Comparison of ENCODE assay signal across 20 cellular contexts in the genomic region with DNA sequence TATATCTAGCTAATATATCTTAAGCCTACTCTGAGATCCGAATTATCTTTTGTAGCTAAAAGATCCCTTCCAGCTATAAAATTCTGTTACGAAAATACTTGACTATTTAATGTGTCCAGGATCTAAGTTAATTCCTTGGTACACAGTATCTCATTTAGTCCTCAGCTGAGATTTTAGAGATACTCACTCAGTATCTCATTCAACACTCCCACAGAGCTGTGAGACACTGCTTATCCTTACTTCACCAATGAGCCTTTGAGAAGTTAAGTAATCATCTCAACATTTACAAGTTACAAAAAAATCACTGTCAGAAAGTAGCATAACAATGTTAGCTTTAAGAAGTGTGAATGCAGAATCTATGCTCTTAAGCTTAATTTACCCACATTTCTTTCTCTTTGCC.
"Had no signal": no experiment of that assay in that cellular context is flagged by ENCODE, and none has a peak within 500 bp of the region (broad histone marks: within the 10 kb centered on the region; RNA-seq: fewer than 3 reads in every experiment).

No MANE protein-coding gene starts in this region.

- H3K36me3 ChIP-seq: breast epithelium had no signal

- H3K4me1 Mint-ChIP-seq: activated B cell treated with CpG ODN at 0.5 μM for 24 hours; activated CD4-positive, alpha-beta T cell treated with anti-CD3 and anti-CD28 coated beads, Interleukin-2, amount 10 ng/mL, durations not matched to agents 7 days and 5 days had no signal

- H3K4me3 Mint-ChIP-seq: activated B cell treated with CpG ODN at 0.5 μM for 24 hours; activated CD4-positive, alpha-beta memory T cell treated with anti-CD3 and anti-CD28 coated beads for 36 hours; activated CD4-positive, alpha-beta T cell treated with anti-CD3 and anti-CD28 coated beads, Interleukin-2, amount 10 ng/mL, durations not matched to agents 7 days and 5 days; activated naive CD4-positive, alpha-beta T cell treated with anti-CD3 and anti-CD28 coated beads for 36 hours; activated naive CD8-positive, alpha-beta T cell; activated T-cell treated with anti-CD3 and anti-CD28 coated beads, Interleukin-2, amount 50 U/mL, for 4 hours; T-helper 1 cell treated with Interleukin-12 subunit alpha and Interleukin-12 subunit beta and Interleukin-4 antibody, amounts not matched to agents 30 μg/mL and 1 μg/mL, for 36 hours had no signal

- H3K4me3 ChIP-seq: breast epithelium, Peyer's patch had no signal

- H3K27ac Mint-ChIP-seq: activated B cell treated with CpG ODN at 0.5 μM for 24 hours; activated CD4-positive, alpha-beta memory T cell treated with anti-CD3 and anti-CD28 coated beads for 36 hours; activated CD4-positive, alpha-beta T cell treated with anti-CD3 and anti-CD28 coated beads, Interleukin-2, amount 10 ng/mL, durations not matched to agents 7 days and 5 days; activated naive CD4-positive, alpha-beta T cell treated with anti-CD3 and anti-CD28 coated beads for 36 hours; activated naive CD8-positive, alpha-beta T cell; T-helper 1 cell treated with Interleukin-12 subunit alpha and Interleukin-12 subunit beta and Interleukin-4 antibody, amounts not matched to agents 30 μg/mL and 1 μg/mL, for 36 hours had no signal

- ATAC-seq: activated T-cell treated with anti-CD3 and anti-CD28 coated beads, Interleukin-2, amount 50 U/mL, for 4 hours had no signal

- H3K27me3 Mint-ChIP-seq: activated CD4-positive, alpha-beta T cell treated with anti-CD3 and anti-CD28 coated beads, Interleukin-2, amount 10 ng/mL, durations not matched to agents 7 days and 5 days; activated naive CD8-positive, alpha-beta T cell had no signal

- H3K9me3 ChIP-seq: breast epithelium, Peyer's patch had no signal

- DNase-seq: activated B cell treated with CpG ODN at 0.5 μM for 24 hours; activated CD4-positive, alpha-beta memory T cell treated with anti-CD3 and anti-CD28 coated beads for 36 hours; activated CD4-positive, alpha-beta T cell treated with anti-CD3 and anti-CD28 coated beads for 1 hour; activated CD4-positive, alpha-beta T cell treated with anti-CD3 and anti-CD28 coated beads, Interleukin-2, amount 10 ng/mL, durations not matched to agents 7 days and 5 days; activated CD8-positive, alpha-beta memory T cell treated with anti-CD3 and anti-CD28 coated beads for 24 hours; activated effector memory CD4-positive, alpha-beta T cell treated with anti-CD3 and anti-CD28 coated beads, Interleukin-2, amount 50 U/mL, for 16 hours; activated naive CD4-positive, alpha-beta T cell treated with anti-CD3 and anti-CD28 coated beads for 36 hours; activated T-cell treated with anti-CD3 and anti-CD28 coated beads, Interleukin-2, amount 50 U/mL, for 4 hours; anterior cingulate cortex; MM.1S; NCI-H146; NCI-H187 treated with DMSO at 0.1 percent for 48 hours; NCI-H2081 treated with DMSO at 0.1 percent for 48 hours; NCI-H524; Peyer's patch; SHP77 had no signal

- H3K36me3 Mint-ChIP-seq: activated CD4-positive, alpha-beta memory T cell treated with anti-CD3 and anti-CD28 coated beads for 36 hours; activated naive CD8-positive, alpha-beta T cell had no signal

- H3K9me3 Mint-ChIP-seq: activated B cell treated with CpG ODN at 0.5 μM for 24 hours; activated CD4-positive, alpha-beta memory T cell treated with anti-CD3 and anti-CD28 coated beads for 36 hours; activated CD4-positive, alpha-beta T cell treated with anti-CD3 and anti-CD28 coated beads, Interleukin-2, amount 10 ng/mL, durations not matched to agents 7 days and 5 days; activated naive CD4-positive, alpha-beta T cell treated with anti-CD3 and anti-CD28 coated beads for 36 hours; T-helper 1 cell treated with Interleukin-12 subunit alpha and Interleukin-12 subunit beta and Interleukin-4 antibody, amounts not matched to agents 30 μg/mL and 1 μg/mL, for 36 hours had no signal

- H3K4me1 ChIP-seq: breast epithelium had no signal

- H3K27ac ChIP-seq: breast epithelium, Peyer's patch, RWPE1 had no signal
